ENCODE assay signal across 22 cellular contexts in genomic region chr19:28492201-28492600, GRCh38.
DNase-seq lines count a peak whose midpoint lies in the region; ATAC-seq, FAIRE-seq and TF ChIP-seq lines count a peak whose summit lies in the region.
"Had no signal": no experiment of that assay in that cellular context is flagged by ENCODE, and none has a peak within 500 bp of the region (broad histone marks: within the 10 kb centered on the region; RNA-seq: fewer than 3 reads in every experiment).

No MANE protein-coding gene starts in this region.

- TF ChIP-seq CTCF in A549 (IDR thresholded peaks at IDR 0.05) = no peak
- TF ChIP-seq CTCF in OCI-LY1 (IDR thresholded peaks at IDR 0.05; ENCODE audit: low read length) = no peak
- no peak for TF ChIP-seq CTCF in brain (conservative IDR thresholded peaks at IDR 0.05)
- TF ChIP-seq CTCF in nephron progenitor cell (IDR thresholded peaks at IDR 0.05) = no peak

- H3F3A ChIP-seq in OCI-LY1 (ENCODE audit: insufficient read depth, low read length) = no peaks in the 10 kb centered on the region

- no peak for TF ChIP-seq EP300 in A549 (IDR thresholded peaks at IDR 0.05)

- no peak overlapping the region for H3K4me3 ChIP-seq in A549
- H3K4me3 ChIP-seq in OCI-LY1 (ENCODE audit: low read depth, low read length, poor library complexity, severe bottlenecking) = no peak overlapping the region

- H3K79me2 ChIP-seq in OCI-LY1 (ENCODE audit: insufficient read depth, low read length) = no peaks in the 10 kb centered on the region

- peak; percentile 73 for FAIRE-seq in A549 (lab: Jason Lieb, UNC)
- FAIRE-seq: GM12891, GM18507, GM19239 had no signal

- no peaks in the 10 kb centered on the region for H3K36me3 ChIP-seq in OCI-LY1 (ENCODE audit: insufficient read depth, low read length)

- no peaks in the 10 kb centered on the region for H4K20me1 ChIP-seq in OCI-LY1 (ENCODE audit: insufficient read depth, low read length)

- DNase-seq in A549 (ENCODE audit: low read depth in 1 of 2, low spot score in 1 of 2) = no peak
- DNase-seq in NCI-H526 (lab: John Stamatoyannopoulos, UW) = peak; percentile 55 to 73
- DNase-seq in nephron progenitor cell = no peak
- no peak for DNase-seq in GM19238 (ENCODE audit: insufficient read length, low spot score)
- no peak for DNase-seq in superior temporal gyrus (ENCODE audit: extremely low spot score)
- DNase-seq: 8988T; C1 segment of cervical spinal cord; Calu3; CD4-positive, alpha-beta memory T cell; COR-L47; DMS53; DMS79 treated with DMSO at 0.1 percent for 48 hours; GF-D8; GOT3; H7; HCEC 1CT had no signal

- H3K4me2 ChIP-seq in A549 (no peak overlapping the region), OCI-LY1 (ENCODE audit: low read length) (peak overlapping the region; percentile 22; the same call in 1 of the 2 replicates)

- CTCF ChIA-PET in A549 (lab: Yijun Ruan, JAX) = interaction anchor here (0.6 to 1.0 kb wide), 4 partner anchors 14 to 252 kb away, joined by 3 to 6 read pairs (median 3); no protein-coding TSS in a partner anchor

- H3K4me3 Mint-ChIP-seq in brain = no peak overlapping the region
- no peak overlapping the region for H3K4me3 Mint-ChIP-seq in nephron progenitor cell
- H3K4me3 Mint-ChIP-seq: CD4-positive, alpha-beta memory T cell had no signal

- H3K36me3 Mint-ChIP-seq in brain (no peaks in the 10 kb centered on the region), nephron progenitor cell (ENCODE audit: low read depth) (no peaks in the 10 kb centered on the region)
- H3K36me3 Mint-ChIP-seq: CD4-positive, alpha-beta memory T cell had no signal

- POLR2A ChIA-PET in A549 (lab: Yijun Ruan, JAX) = no interaction called here

- no peak for TF ChIP-seq RAD21 in A549 (conservative IDR thresholded peaks at IDR 0.05 in 1 of 2, IDR thresholded peaks at IDR 0.05 in 1 of 2)

- H3K9ac ChIP-seq in OCI-LY1 (ENCODE audit: low read length) = peak overlapping the region; percentile 4; the same call in 1 of the 2 replicates

- TF ChIP-seq POLR2A in A549 (IDR thresholded peaks at IDR 0.05; ENCODE audit: low read length) = no peak

- peaks cover 0 to 12% (median 0%) of the 10 kb centered on the region in 5 experiments for H3K9me3 Mint-ChIP-seq in brain
- no peaks in the 10 kb centered on the region for H3K9me3 Mint-ChIP-seq in nephron progenitor cell

- no peaks in the 10 kb centered on the region for H3K27me3 Mint-ChIP-seq in brain
- peaks cover 5% of the 10 kb centered on the region for H3K27me3 Mint-ChIP-seq in nephron progenitor cell (ENCODE audit: low read depth, poor library complexity)
- H3K27me3 Mint-ChIP-seq: CD4-positive, alpha-beta memory T cell had no signal

- H3K27ac Mint-ChIP-seq in brain = peak overlapping the region in 4 of 5 experiments; percentile 13 to 73 (median 68)
- H3K27ac Mint-ChIP-seq in nephron progenitor cell = no peak overlapping the region
- H3K27ac Mint-ChIP-seq: CD4-positive, alpha-beta memory T cell had no signal

- peaks cover 15% of the 10 kb centered on the region for H3K9me3 ChIP-seq in A549
- H3K9me3 ChIP-seq in OCI-LY1 (ENCODE audit: low read length) = no peaks in the 10 kb centered on the region

- ATAC-seq in A549 (no peak), GM18858 (IDR thresholded peaks at IDR 0.05; ENCODE audit: unreplicated experiment) (no peak)

- H3K4me1 Mint-ChIP-seq in brain (peaks cover 66% of the 10 kb centered on the region), nephron progenitor cell (peaks cover 62% of the 10 kb centered on the region)
- H3K4me1 Mint-ChIP-seq: CD4-positive, alpha-beta memory T cell had no signal

- no peak overlapping the region for H3K27ac ChIP-seq in A549
- peak overlapping the region; percentile 72 for H3K27ac ChIP-seq in OCI-LY1 (ENCODE audit: low read depth, low read length, poor library complexity, severe bottlenecking)

- H2AFZ ChIP-seq in OCI-LY1 (ENCODE audit: low read length) = no peak overlapping the region

- H3K9me2 ChIP-seq in OCI-LY1 (ENCODE audit: low read depth, low read length) = no peaks in the 10 kb centered on the region

- no peaks in the 10 kb centered on the region for H3K27me3 ChIP-seq in OCI-LY1 (ENCODE audit: insufficient read depth, low read length)

- H3K4me1 ChIP-seq in A549 = no peaks in the 10 kb centered on the region
- H3K4me1 ChIP-seq in OCI-LY1 (ENCODE audit: insufficient read depth, low read length, severe bottlenecking) = peaks cover 68% of the 10 kb centered on the region

TF ChIP-seq in A549, 52 proteins besides CTCF, POLR2A, EP300 and RAD21:
- TF ChIP-seq, protein P1, sequence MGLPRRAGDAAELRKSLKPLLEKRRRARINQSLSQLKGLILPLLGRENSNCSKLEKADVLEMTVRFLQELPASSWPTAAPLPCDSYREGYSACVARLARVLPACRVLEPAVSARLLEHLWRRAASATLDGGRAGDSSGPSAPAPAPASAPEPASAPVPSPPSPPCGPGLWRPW (IDR thresholded peaks at IDR 0.05) = no peak
- no peak for TF ChIP-seq GATA3 (IDR thresholded peaks at IDR 0.05; ENCODE audit: borderline replicate concordance)

Comparison
In these comparisons a context has a peak if more than half of its experiments do, and no peak if none do; other contexts are left out.
1. DNase-seq: peak in NCI-H526 (2 of 2); none in A549 (0 of 2), nephron progenitor cell (single experiment), GM19238 (single experiment) and superior temporal gyrus (single experiment).